In genomic region chr3:100730524-100730923, GRCh38 we compare ENCODE assay signal across 1 cellular context.
TF ChIP-seq lines count a peak whose summit lies in the region.

No MANE protein-coding gene starts in this region.

TF ChIP-seq in GM12878, 131 proteins besides CTCF, POLR2A, EP300 and RAD21:
- TF ChIP-seq GABPA (IDR thresholded peaks at IDR 0.05; ENCODE audit: low read depth) (no peak), RUNX3 (IDR thresholded peaks at IDR 0.05; ENCODE audit: low read length) (peak; percentile 55; the same call in 1 of the 2 replicates)
